ENCODE assay signal across 7 cellular contexts in the genomic region with DNA sequence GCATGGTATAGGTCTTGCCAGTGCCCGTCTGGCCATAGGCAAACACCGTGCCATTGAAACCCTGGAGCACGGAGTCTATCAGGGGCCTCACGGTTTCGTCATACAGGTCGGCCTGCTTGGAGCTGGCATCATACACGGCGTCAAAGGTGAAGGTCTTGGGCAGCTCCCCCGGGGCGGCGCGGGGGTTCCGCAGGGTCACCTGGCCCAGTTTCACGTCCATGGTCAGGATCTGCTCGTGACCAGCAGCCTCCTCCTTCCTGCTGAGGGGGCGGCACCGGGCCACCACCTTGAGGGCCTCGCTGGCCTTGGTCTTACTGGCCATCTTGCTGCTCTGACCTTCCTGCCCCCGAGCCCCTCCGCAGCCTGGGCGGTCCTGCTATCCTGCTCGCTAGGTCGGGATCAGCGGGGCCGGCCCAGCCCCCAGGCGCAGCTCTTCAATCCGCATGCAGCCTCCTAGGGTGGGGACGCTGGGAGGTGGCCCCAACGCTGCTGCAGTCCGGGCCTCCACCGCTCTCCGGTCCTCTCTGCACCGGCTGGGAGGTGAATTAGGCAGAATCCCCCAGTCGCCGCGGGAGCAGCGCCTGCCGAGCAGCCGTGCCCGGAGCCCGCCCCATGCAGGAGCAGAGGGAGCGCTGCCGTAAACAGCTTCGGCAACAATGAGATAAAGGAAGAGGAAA. TPM values are rescaled to one million over a fixed set of nuclear protein-coding genes. Genes with fewer than 3 reads are reported as not detected.
A peak's percentile ranks its signal among the peaks of the same experiment; 100 is the strongest.
DNase-seq lines count a peak whose midpoint lies in the region; ATAC-seq, FAIRE-seq and TF ChIP-seq lines count a peak whose summit lies in the region.

No MANE protein-coding gene starts in this region.

- H3K4me1 ChIP-seq in HCT116 (ENCODE audit: control insufficient read depth in 1 of 2, insufficient read depth in 2 of 2, low read length in 2 of 2), result peaks cover 18 to 30% of the 10 kb centered on the region in 2 experiments
- peaks cover 10 to 61% (median 54%) of the 10 kb centered on the region in 4 donors for H3K4me1 ChIP-seq in esophagus muscularis mucosa

- no peaks in the 10 kb centered on the region for H3K9me2 ChIP-seq in HCT116 (ENCODE audit: insufficient read depth)
- no peaks in the 10 kb centered on the region for H3K9me2 ChIP-seq in SU-DHL-6 (replicated peaks; ENCODE audit: insufficient read depth, low read length)
- no peaks in the 10 kb centered on the region for H3K9me2 ChIP-seq in neural cell (ENCODE audit: insufficient read depth, low read length)

- no peak for ATAC-seq in HCT116

- H3K9me3 ChIP-seq in HCT116 (ENCODE audit: control insufficient read depth in 1 of 2, insufficient read depth in 1 of 2, low read depth in 1 of 2, low read length in 2 of 2) (no peaks in the 10 kb centered on the region), SU-DHL-6 (ENCODE audit: insufficient read depth, low read length) (no peaks in the 10 kb centered on the region), esophagus muscularis mucosa (no peaks in the 10 kb centered on the region), neural cell (ENCODE audit: low read length) (no peaks in the 10 kb centered on the region)

- TF ChIP-seq POLR2A in GM12891 (IDR thresholded peaks at IDR 0.05; ENCODE audit: low read depth, low read length), result no peak
- no peak for TF ChIP-seq POLR2A in HCT116 (IDR thresholded peaks at IDR 0.05; ENCODE audit: borderline replicate concordance, extremely low read depth, insufficient read depth, insufficient read length)
- no peak for TF ChIP-seq POLR2A in esophagus muscularis mucosa (IDR thresholded peaks at IDR 0.05; ENCODE audit: low read depth)

- POLR2A ChIA-PET in HCT116 (lab: Charles Lee), result no interaction called here

- TF ChIP-seq RAD21 in HCT116 (IDR thresholded peaks at IDR 0.05; ENCODE audit: low read depth), result no peak
- peak; percentile 17 for TF ChIP-seq RAD21 in neural cell (conservative IDR thresholded peaks at IDR 0.05)

- CTCF ChIA-PET in HCT116 (lab: Charles Lee), result interaction anchor here (0.7 to 1.1 kb wide), 2 partner anchors 164 to 217 kb away, joined by 3 read pairs; no protein-coding TSS in a partner anchor

- H3K27me3 ChIP-seq in HCT116 (ENCODE audit: insufficient read depth, low read length) (no peaks in the 10 kb centered on the region), SU-DHL-6 (ENCODE audit: low read length) (no peaks in the 10 kb centered on the region), esophagus muscularis mucosa (no peaks in the 10 kb centered on the region), neural cell (ENCODE audit: insufficient read depth, low read depth, low read length) (no peaks in the 10 kb centered on the region)

- H3K27ac ChIP-seq in HCT116 (ENCODE audit: low read depth, low read length) (no peak overlapping the region; the same call in 1 of the 2 replicates), SU-DHL-6 (ENCODE audit: low read depth, low read length) (no peak overlapping the region), esophagus muscularis mucosa (replicated peaks in 1 of 4) (peak overlapping the region; percentile 72 to 84 (median 76)), neural cell (ENCODE audit: low read length) (peak overlapping the region; percentile 96)

- intact Hi-C loops in HCT116 (cut with micrococcal nuclease), result no loop called here
- intact Hi-C loops in esophagus muscularis mucosa (cut with DNase I), result loop anchor here (5.0 kb wide), 1 partner anchor 51 kb away; a partner anchor contains a TSS

- no peak for TF ChIP-seq EP300 in esophagus muscularis mucosa (IDR thresholded peaks at IDR 0.05)
- TF ChIP-seq EP300 in neural cell (conservative IDR thresholded peaks at IDR 0.05; ENCODE audit: poor library complexity, severe bottlenecking), result no peak

- H3K4me2 ChIP-seq in HCT116 (ENCODE audit: low read length), result peak overlapping the region; percentile 89
- H3K4me2 ChIP-seq in SU-DHL-6 (ENCODE audit: low read depth, low read length, poor library complexity, severe bottlenecking), result peak overlapping the region; percentile 90
- peak overlapping the region; percentile 98 for H3K4me2 ChIP-seq in neural cell (ENCODE audit: low read length)

- peak; percentile 39 for DNase-seq in GM12891 (ENCODE audit: insufficient read length, low spot score)
- DNase-seq in HCT116 (ENCODE audit: low read depth, low spot score), result no peak
- DNase-seq in esophagus muscularis mucosa (ENCODE audit: extremely low spot score), result no peak
- DNase-seq in MV-4-11 (lab: John Stamatoyannopoulos, UW), result no peak
- DNase-seq in NCI-H2107 (lab: John Stamatoyannopoulos, UW), result no peak

- H3K4me3 ChIP-seq in HCT116 (replicated peaks in 1 of 2; ENCODE audit: low read depth in 1 of 2, low read length in 2 of 2) (peak overlapping the region; percentile 47 to 60), SU-DHL-6 (ENCODE audit: insufficient read depth, low read length, poor library complexity, severe bottlenecking) (peak overlapping the region; percentile 97), esophagus muscularis mucosa (peak overlapping the region; percentile 84 to 94 (median 90)), neural cell (ENCODE audit: low read length) (peak overlapping the region; percentile 89)

- 23% methylated on average over 19 of the region's 44 CpGs for WGBS in esophagus muscularis mucosa

- no peak for FAIRE-seq in GM12891 (lab: Jason Lieb, UNC)

- H2AFZ ChIP-seq in HCT116 (ENCODE audit: low read depth, low read length, poor library complexity, severe bottlenecking), result peak overlapping the region; percentile 48
- H2AFZ ChIP-seq in SU-DHL-6 (ENCODE audit: low read depth, low read length, severe bottlenecking), result peak overlapping the region; percentile 99
- H2AFZ ChIP-seq in neural cell (ENCODE audit: low read depth, low read length), result peak overlapping the region; percentile 78

- no peaks in the 10 kb centered on the region for H3K79me2 ChIP-seq in HCT116 (ENCODE audit: insufficient read depth, low read length)
- H3K79me2 ChIP-seq in SU-DHL-6 (ENCODE audit: insufficient read depth, low read length), result no peaks in the 10 kb centered on the region
- H3K79me2 ChIP-seq in neural cell (replicated peaks; ENCODE audit: insufficient read depth, low read length), result peaks cover 50% of the 10 kb centered on the region

- H3K9ac ChIP-seq in HCT116 (ENCODE audit: low read length) (peak overlapping the region; percentile 32), SU-DHL-6 (ENCODE audit: low read length) (peak overlapping the region; percentile 81), neural cell (ENCODE audit: low read length) (peak overlapping the region; percentile 99)

- no peaks in the 10 kb centered on the region for H3K36me3 ChIP-seq in HCT116 (ENCODE audit: control insufficient read depth in 1 of 2, insufficient read depth in 2 of 2, low read length in 2 of 2)
- no peaks in the 10 kb centered on the region for H3K36me3 ChIP-seq in SU-DHL-6 (ENCODE audit: low read length)
- H3K36me3 ChIP-seq in esophagus muscularis mucosa, result no peaks in the 10 kb centered on the region
- H3K36me3 ChIP-seq in neural cell (ENCODE audit: insufficient read depth, low read length), result peaks cover 4% of the 10 kb centered on the region

- BruUV-seq in HCT116 (replicated peaks; lab: Mats Ljungman, UMichigan), result TSS peak; percentile 46

- RAD21 ChIA-PET in HCT116 (lab: Charles Lee; ENCODE audit: low non-redundant PET in 1 of 2, low total read pairs in 2 of 2, uncharacterized antibody in 2 of 2, unreplicated experiment in 2 of 2), result no interaction called here

- H4K20me1 ChIP-seq in HCT116 (ENCODE audit: insufficient read depth), result no peaks in the 10 kb centered on the region
- no peaks in the 10 kb centered on the region for H4K20me1 ChIP-seq in SU-DHL-6 (ENCODE audit: low read depth, low read length)
- no peaks in the 10 kb centered on the region for H4K20me1 ChIP-seq in neural cell (ENCODE audit: insufficient read depth)

- TF ChIP-seq CTCF in HCT116 (IDR thresholded peaks at IDR 0.05 in 2 of 3, conservative IDR thresholded peaks at IDR 0.05 in 1 of 3; ENCODE audit: borderline replicate concordance in 1 of 3, insufficient read depth in 1 of 3, low read depth in 2 of 3, low read length in 2 of 3) (no peak), SU-DHL-6 (IDR thresholded peaks at IDR 0.05; ENCODE audit: insufficient read depth, low read length, poor library complexity, severe bottlenecking) (no peak), esophagus muscularis mucosa (IDR thresholded peaks at IDR 0.05) (no peak), neural cell (IDR thresholded peaks at IDR 0.05; ENCODE audit: poor library complexity, severe bottlenecking) (no peak)

- H3F3A ChIP-seq in SU-DHL-6 (ENCODE audit: insufficient read depth), result no peaks in the 10 kb centered on the region
- no peaks in the 10 kb centered on the region for H3F3A ChIP-seq in neural cell (ENCODE audit: insufficient read depth, low read length, poor library complexity, severe bottlenecking)

TF ChIP-seq in GM12891, 5 proteins besides CTCF, POLR2A, EP300 and RAD21 (continues in another document):
- TF ChIP-seq TAF1 (IDR thresholded peaks at IDR 0.05; ENCODE audit: low read depth, low read length), result no peak
- no peak for TF ChIP-seq SPI1 (IDR thresholded peaks at IDR 0.05; ENCODE audit: low read depth, low read length)
- no peak for TF ChIP-seq POLR2AphosphoS5 (IDR thresholded peaks at IDR 0.05; ENCODE audit: low read depth, low read length)
- no peak for TF ChIP-seq POU2F2 (IDR thresholded peaks at IDR 0.05; ENCODE audit: low read depth, low read length)

TF ChIP-seq in HCT116, 20 proteins besides CTCF, POLR2A, EP300 and RAD21 (continues in another document):
- TF ChIP-seq SP1 (IDR thresholded peaks at IDR 0.05; ENCODE audit: low read depth) (no peak), CEBPB (IDR thresholded peaks at IDR 0.05; ENCODE audit: low read depth) (no peak), EGR1 (IDR thresholded peaks at IDR 0.05; ENCODE audit: low read depth) (no peak), POLR2AphosphoS5 (IDR thresholded peaks at IDR 0.05; ENCODE audit: low read depth, low read length) (no peak)

RNA-seq across cellular contexts. Expression of a gene that starts 0.6 kb away (rescaled TPM):
- polyA plus RNA-seq in GM12891 (2012; ENCODE audit: low read depth, missing spikeins), result 0.24 TPM
- total RNA-seq in HCT116 (2021; ENCODE audit: unreplicated experiment) (5.4 TPM), esophagus muscularis mucosa (10 to 100 TPM in 2 of 4 donors, 1 to 10 TPM in 2; 6.6 to 14.3 (median 9.3) TPM)
- polyA plus RNA-seq in HCT116 (2012), result 4.6 and 6.3 TPM in 2 replicates
- 53.6 and 65.3 TPM in 2 replicates for polyA plus RNA-seq in neural cell
- 141 and 147 TPM in 2 replicates for polyA minus RNA-seq in neural cell

RNA-seq across cellular contexts. Expression of a gene that starts 52.1 kb away (rescaled TPM):
- 38.2 TPM for polyA plus RNA-seq in GM12891 (2012; ENCODE audit: low read depth, missing spikeins)
- 167 TPM for total RNA-seq in HCT116 (2021; ENCODE audit: unreplicated experiment)
- polyA plus RNA-seq in HCT116 (2012), result 107 and 113 TPM in 2 replicates
- 100 to 1,000 TPM in 2 of 4 donors, 10 to 100 TPM in 2; 91.0 to 106 (median 98.1) TPM for total RNA-seq in esophagus muscularis mucosa
- 151 and 169 TPM in 2 replicates for polyA plus RNA-seq in neural cell
- 193 and 207 TPM in 2 replicates for polyA minus RNA-seq in neural cell

Comparison
In these comparisons a context has a peak if more than half of its experiments do, and no peak if none do; other contexts are left out.
1. H2AFZ ChIP-seq: peak in every context shown above with its lines; median percentile 99 in SU-DHL-6; 78 in neural cell; 48 in HCT116.
2. H3K27ac ChIP-seq: peak in esophagus muscularis mucosa (4 of 4) and neural cell (single experiment); none in HCT116 (single experiment) and SU-DHL-6 (single experiment).
3. H3K9ac ChIP-seq: peak in every context shown above with its lines; median percentile 99 in neural cell; 81 in SU-DHL-6; 32 in HCT116.
4. Peak in every context shown above with its lines, with median percentiles within 50 percentile points of each other: H3K4me2 ChIP-seq and H3K4me3 ChIP-seq.